28 cellular contexts compared by ENCODE assay signal in the genomic region with DNA sequence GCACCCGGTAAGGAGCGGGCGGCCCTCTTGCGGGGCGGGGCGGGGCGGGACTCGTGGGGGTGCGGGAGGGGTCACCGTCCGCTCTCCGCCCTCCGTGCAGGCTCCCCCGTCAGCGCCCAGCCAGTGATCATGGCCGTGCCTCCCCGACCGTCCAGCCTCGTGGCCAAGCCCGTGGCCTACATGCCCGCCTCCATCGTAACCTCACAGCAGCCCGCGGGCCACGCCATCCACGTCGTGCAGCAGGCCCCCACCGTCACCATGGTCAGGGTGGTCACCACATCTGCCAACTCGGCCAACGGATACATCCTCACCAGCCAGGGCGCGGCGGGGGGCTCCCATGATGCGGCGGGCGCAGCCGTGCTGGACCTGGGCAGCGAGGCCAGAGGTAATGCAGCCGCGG.
"Had no signal": no experiment of that assay in that cellular context is flagged by ENCODE, and none has a peak within 500 bp of the region (broad histone marks: within the 10 kb centered on the region; RNA-seq: fewer than 3 reads in every experiment).

No MANE protein-coding gene starts in this region.

- H3K4me3 ChIP-seq: colonic mucosa, esophagus squamous epithelium, heart right ventricle, left ventricle myocardium inferior, lower lobe of right lung, pancreas, right lobe of liver, smooth muscle cell, thoracic aorta, tibial nerve, upper lobe of right lung, vagina had no signal

- H3K27me3 ChIP-seq: colonic mucosa, esophagus squamous epithelium, heart right ventricle, neutrophil, pancreas, right lobe of liver, tibial nerve, upper lobe of right lung, vagina had no signal

- ATAC-seq: left colon; lower lobe of right lung; natural killer cell; stimulated activated effector memory CD8-positive, alpha-beta T cell treated with anti-CD3 and anti-CD28 coated beads, Interleukin-12 subunit alpha, Interleukin-12 subunit beta, amount 100 ng/mL, for 72 hours; upper lobe of right lung had no signal

- H3K4me3 Mint-ChIP-seq: dendritic cell treated with granulocyte-macrophage colony-stimulating factor and Interleukin-4, amounts not matched to agents 40 ng/mL and 50 ng/mL, for 4 days; natural killer cell; stimulated activated effector memory CD8-positive, alpha-beta T cell treated with anti-CD3 and anti-CD28 coated beads, Interleukin-12 subunit alpha, Interleukin-12 subunit beta, amount 100 ng/mL, for 72 hours had no signal

- H3K4me1 ChIP-seq: colonic mucosa, lower lobe of right lung, pancreas, right lobe of liver had no signal

- H3K4me2 ChIP-seq: smooth muscle cell had no signal

- H3K27me3 Mint-ChIP-seq: dendritic cell treated with granulocyte-macrophage colony-stimulating factor and Interleukin-4, amounts not matched to agents 40 ng/mL and 50 ng/mL, for 4 days had no signal

- H3K27ac Mint-ChIP-seq: dendritic cell treated with granulocyte-macrophage colony-stimulating factor and Interleukin-4, amounts not matched to agents 40 ng/mL and 50 ng/mL, for 4 days; natural killer cell; stimulated activated effector memory CD8-positive, alpha-beta T cell treated with anti-CD3 and anti-CD28 coated beads, Interleukin-12 subunit alpha, Interleukin-12 subunit beta, amount 100 ng/mL, for 72 hours had no signal

- DNase-seq: colonic mucosa; effector memory CD4-positive, alpha-beta T cell; erythroblast; esophagus squamous epithelium; foreskin melanocyte; glutamatergic neuron; heart right ventricle; hippocampal formation; kidney glomerular epithelial cell; left colon; left ventricle myocardium inferior; lower lobe of right lung; natural killer cell; stimulated activated CD4-positive, alpha-beta T cell treated with anti-CD3 and anti-CD28 coated beads, Interleukin-2, amount 100 ng/mL, for 24 hours; stimulated activated CD4-positive, alpha-beta T cell treated with anti-CD3 and anti-CD28 coated beads, Interleukin-4, amount 100 ng/mL, for 24 hours; stimulated activated naive CD4-positive, alpha-beta T cell treated with Interleukin-2 at 50 U/mL for 16 hours; upper lobe of right lung had no signal

- H3K27ac ChIP-seq: colonic mucosa, esophagus squamous epithelium, heart right ventricle, left ventricle myocardium inferior, lower lobe of right lung, neutrophil, pancreas, right lobe of liver, thoracic aorta, tibial nerve, upper lobe of right lung, vagina had no signal

- H3K4me1 Mint-ChIP-seq: natural killer cell; stimulated activated effector memory CD8-positive, alpha-beta T cell treated with anti-CD3 and anti-CD28 coated beads, Interleukin-12 subunit alpha, Interleukin-12 subunit beta, amount 100 ng/mL, for 72 hours had no signal

- FAIRE-seq: endothelial cell of umbilical vein, islet of Langerhans, pancreas had no signal

- H3K9me3 Mint-ChIP-seq: dendritic cell treated with granulocyte-macrophage colony-stimulating factor and Interleukin-4, amounts not matched to agents 40 ng/mL and 50 ng/mL, for 4 days; natural killer cell; stimulated activated effector memory CD8-positive, alpha-beta T cell treated with anti-CD3 and anti-CD28 coated beads, Interleukin-12 subunit alpha, Interleukin-12 subunit beta, amount 100 ng/mL, for 72 hours had no signal

- H3K36me3 Mint-ChIP-seq: natural killer cell had no signal

- H3K9me3 ChIP-seq: colonic mucosa, esophagus squamous epithelium, heart right ventricle, left ventricle myocardium inferior, lower lobe of right lung, neutrophil, pancreas, right lobe of liver, thoracic aorta, tibial nerve, upper lobe of right lung, vagina had no signal
